In genomic region chr10:90911133-90912048, GRCh38 we compare ENCODE assay signal across 9 cellular contexts. TPM values are rescaled to one million over a fixed set of nuclear protein-coding genes. Genes with fewer than 3 reads are reported as not detected.
DNase-seq lines count a peak whose midpoint lies in the region; TF ChIP-seq lines count a peak whose summit lies in the region.
"Not testable (repeated sequence)": the region's sequence is repeated elsewhere in the genome, so short reads cannot be mapped to it uniquely, and the experiment has no call there.
"Had no signal": no experiment of that assay in that cellular context is flagged by ENCODE, and none has a peak within 500 bp of the region (broad histone marks: within the 10 kb centered on the region; RNA-seq: fewer than 3 reads in every experiment).

No MANE protein-coding gene starts in this region.

- TF ChIP-seq CTCF in GM10248 (IDR thresholded peaks at IDR 0.05; ENCODE audit: control extremely low read depth, extremely low read depth, low read depth, missing control alignments) (peak; percentile 71), HFFc6 (IDR thresholded peaks at IDR 0.05) (peak; percentile 97), type B pancreatic cell (conservative IDR thresholded peaks at IDR 0.05) (peak; percentile 93)

- POLR2A ChIA-PET in GM10248 (lab: Yijun Ruan, JAX): interaction anchor here (0.5 to 0.6 kb wide), 2 partner anchors 385 to 984 kb away, joined by 3 to 6 read pairs; no protein-coding TSS in a partner anchor

- H3K4me3 Mint-ChIP-seq in HFFc6: not testable (repeated sequence)
- H3K4me3 Mint-ChIP-seq in type B pancreatic cell: peak overlapping the region; percentile 58

- not testable (repeated sequence) for H3K27ac ChIP-seq in SJSA1

- CTCF ChIA-PET in GM10248 (lab: Yijun Ruan, JAX): interaction anchor here (0.6 to 5.7 kb wide), 67 partner anchors 8 to 1002 kb away, joined by 3 to 113 read pairs (median 4); partner anchors contain the start of gene ANKRD1

- H3K27me3 ChIP-seq in SJSA1 (replicated peaks): not testable (repeated sequence)

- peak overlapping the region; percentile 67 for H3K27ac Mint-ChIP-seq in HFFc6
- peak overlapping the region; percentile 69 for H3K27ac Mint-ChIP-seq in type B pancreatic cell

- H3K4me1 ChIP-seq in SJSA1 (replicated peaks): peaks cover 11% of the 10 kb centered on the region

- not testable (repeated sequence) for H3K9me3 ChIP-seq in SJSA1 (replicated peaks)

- not testable (repeated sequence) for H3K4me3 ChIP-seq in SJSA1

- H3K27me3 Mint-ChIP-seq in HFFc6 (ENCODE audit: insufficient read depth); type B pancreatic cell: not testable (repeated sequence)

- not testable (repeated sequence) for H3K9me3 Mint-ChIP-seq in HFFc6, type B pancreatic cell

- peaks cover 31% of the 10 kb centered on the region for H3K36me3 ChIP-seq in SJSA1

- H3K4me1 Mint-ChIP-seq in HFFc6 (ENCODE audit: low read depth): peaks cover 42% of the 10 kb centered on the region
- H3K4me1 Mint-ChIP-seq in type B pancreatic cell (ENCODE audit: unreplicated experiment): not testable (repeated sequence)

- H3K36me3 Mint-ChIP-seq in HFFc6 (ENCODE audit: low read depth): peaks cover 24% of the 10 kb centered on the region
- not testable (repeated sequence) for H3K36me3 Mint-ChIP-seq in type B pancreatic cell

- DNase-seq in GM10248 (ENCODE audit: extremely low spot score) (peak; percentile 53), HFFc6 (peak; percentile 72), NCI-H1048 (lab: John Stamatoyannopoulos, UW) (peak; percentile 43), SJSA1 (ENCODE audit: low read depth in 1 of 2, low spot score in 2 of 2) (peak; percentile 65 to 71), fibroblast of the conjunctiva (ENCODE audit: low read depth) (peak; percentile 63), non-pigmented ciliary epithelial cell (ENCODE audit: low read depth) (peak; percentile 47)
- DNase-seq in activated effector memory CD4-positive, alpha-beta T cell treated with Interleukin-2 at 50 U/mL for 16 hours: peak; percentile 0
- DNase-seq in type B pancreatic cell (ENCODE audit: extremely low spot score, unreplicated experiment): not testable (repeated sequence)

RNA-seq across cellular contexts. Expression of gene ANKRD1, which starts 9.5 kb away (rescaled TPM):
- 10 to 100 TPM in 2 of 6 experiments, 1 to 10 TPM in 4; 4.9 to 15.8 (median 5.9) TPM for total RNA-seq in HFFc6 (2021; fragmentation: NEBNext Ultra II Directional; extraction: Animal tissue kit (Norgen Biotek cat#: 25700))
- total RNA-seq in SJSA1 (2014; rRNA removed; shearing (Covaris generic)): 25.3 and 29.8 TPM in 2 replicates
- 2.1 and 3.3 TPM in 2 replicates for total RNA-seq in type B pancreatic cell (ENCODE audit: low replicate concordance)
- total RNA-seq: activated CD8-positive, alpha-beta memory T cell treated with anti-CD3 and anti-CD28 coated beads for 36 hours had no signal

RNA-seq across cellular contexts. Expression of gene RPP30, which starts 39.6 kb away (rescaled TPM):
- 10 to 100 TPM; 31.2 to 48.3 (median 42.4) TPM for total RNA-seq in HFFc6 (2021; fragmentation: NEBNext Ultra II Directional; extraction: Animal tissue kit (Norgen Biotek cat#: 25700))
- 60.7 and 79.0 TPM in 2 replicates for total RNA-seq in SJSA1 (2014; rRNA removed; shearing (Covaris generic))
- 38.7 and 58.0 TPM in 2 replicates for total RNA-seq in type B pancreatic cell (ENCODE audit: low replicate concordance)

RNA-seq across cellular contexts. Expression of gene HTR7, which starts 53.6 kb away (rescaled TPM):
- under 1 TPM; 0.23 to 0.50 (median 0.30) TPM for total RNA-seq in HFFc6 (2021; fragmentation: NEBNext Ultra II Directional; extraction: Animal tissue kit (Norgen Biotek cat#: 25700))
- total RNA-seq in SJSA1 (2014; rRNA removed; shearing (Covaris generic)): 0.88 and 1.8 TPM in 2 replicates
- total RNA-seq in type B pancreatic cell (ENCODE audit: low replicate concordance): 0.31 and 2.3 TPM in 2 replicates
- total RNA-seq: activated CD8-positive, alpha-beta memory T cell treated with anti-CD3 and anti-CD28 coated beads for 36 hours had no signal
